ENCODE assay signal across 8 cellular contexts in the genomic region with DNA sequence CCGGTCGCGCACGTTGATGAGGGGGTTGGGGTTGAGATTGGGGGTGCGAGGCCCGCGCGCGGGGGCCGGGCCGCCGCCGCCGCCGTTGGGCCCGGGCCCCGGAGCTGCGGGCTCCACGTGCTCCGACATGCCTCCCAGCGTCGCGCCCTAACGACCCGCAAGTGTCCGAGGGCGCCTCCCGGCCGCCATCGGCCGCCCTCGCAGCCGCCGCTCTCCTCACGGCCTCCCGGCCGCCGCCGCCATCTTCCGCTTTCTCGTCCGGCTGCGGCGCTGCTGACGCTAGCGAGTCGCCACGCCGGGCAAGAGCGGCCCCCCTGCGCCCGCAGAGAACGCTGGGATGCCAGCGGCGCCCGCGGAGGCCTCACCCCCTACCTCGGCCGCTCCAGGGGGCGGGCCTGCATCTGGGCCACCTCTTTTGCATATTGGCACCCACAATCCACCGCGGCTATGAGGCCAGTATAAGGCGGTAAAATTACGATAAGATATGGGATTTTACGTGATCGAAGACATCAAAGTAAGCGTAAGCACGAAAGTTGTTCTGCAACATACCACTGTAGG.
DNase-seq lines count a peak whose midpoint lies in the region; ATAC-seq lines count a peak whose summit lies in the region.

Gene TMEM259 (minus strand): TSS at position 256 of the 558 bp plus-strand sequence. CDS start 127 bp downstream, at position 129.

- H3K9ac ChIP-seq in BLaER1 treated with 17β-estradiol and CSF1 and Interleukin-3, amounts not matched to agents 10 nM and 100 nM, result peak within 1 kb of the TSS; percentile 95 to 100 (median 98)

- peak within 1 kb of the TSS; percentile 86 to 100 (median 97) for H3K4me3 ChIP-seq in BLaER1 treated with 17β-estradiol and CSF1 and Interleukin-3, amounts not matched to agents 10 nM and 100 nM

- H3K4me1 ChIP-seq in BLaER1 treated with 17β-estradiol and CSF1 and Interleukin-3, amounts not matched to agents 10 nM and 100 nM, result peaks cover 37 to 51% (median 47%) of the 10 kb centered on the region in 10 experiments

- peak within 1 kb of the TSS; percentile 94 to 99 (median 97) for H3K27ac ChIP-seq in BLaER1 treated with 17β-estradiol and CSF1 and Interleukin-3, amounts not matched to agents 10 nM and 100 nM
- H3K27ac ChIP-seq in cingulate gyrus (ENCODE audit: low read depth, low read length) (peak within 1 kb of the TSS; percentile 99), layer of hippocampus (ENCODE audit: low read depth, low read length) (peak within 1 kb of the TSS; percentile 91)

- peaks cover 0 to 6% (median 4%) of the 10 kb centered on the region in 11 experiments; a peak in 19 of 22 replicates for H3K27me3 ChIP-seq in BLaER1 treated with 17β-estradiol and CSF1 and Interleukin-3, amounts not matched to agents 10 nM and 100 nM
- H3K27me3 ChIP-seq in layer of hippocampus (ENCODE audit: control insufficient read depth, insufficient read depth, low read length), result no peaks in the 10 kb centered on the region

- DNase-seq in NCI-H526 treated with DMSO at 0.1 percent for 48 hours (lab: John Stamatoyannopoulos, UW), result peak; percentile 80
- peak; percentile 98 for DNase-seq in activated CD4-positive, alpha-beta T cell treated with anti-CD3 and anti-CD28 coated beads for 48 hours
- DNase-seq in stimulated activated CD4-positive, alpha-beta T cell treated with anti-CD3 and anti-CD28 coated beads, Interleukin-1b, Interleukin-23, amount 100 ng/mL, for 24 hours (ENCODE audit: low read depth in 4 of 4, low spot score in 1 of 4), result peak; percentile 92 to 96 (median 93)

- ATAC-seq in GM19328 (IDR thresholded peaks at IDR 0.05; ENCODE audit: unreplicated experiment) (peak; percentile 73), HG03469 (IDR thresholded peaks at IDR 0.05; ENCODE audit: unreplicated experiment) (peak; percentile 49)

- no peaks in the 10 kb centered on the region for H3K9me3 ChIP-seq in BLaER1 treated with 17β-estradiol and CSF1 and Interleukin-3, amounts not matched to agents 10 nM and 100 nM (replicated peaks in 1 of 11)

- peaks cover 7 to 39% (median 27%) of the 10 kb centered on the region in 11 experiments; a peak in 18 of 22 replicates for H3K36me3 ChIP-seq in BLaER1 treated with 17β-estradiol and CSF1 and Interleukin-3, amounts not matched to agents 10 nM and 100 nM

- H3K4me2 ChIP-seq in BLaER1 treated with 17β-estradiol and CSF1 and Interleukin-3, amounts not matched to agents 10 nM and 100 nM, result peak within 1 kb of the TSS; percentile 90 to 100 (median 99)

- peaks cover 45 to 49% (median 46%) of the 10 kb centered on the region in 11 experiments for H4K20me1 ChIP-seq in BLaER1 treated with 17β-estradiol and CSF1 and Interleukin-3, amounts not matched to agents 10 nM and 100 nM

Comparison
In these comparisons a context has a peak if more than half of its experiments do, and no peak if none do; other contexts are left out.
1. Peak in every context shown above with its lines: DNase-seq, ATAC-seq, H3K4me3 ChIP-seq and H3K27ac ChIP-seq.